In genomic region chr9:124496075-124496893, GRCh38 we compare ENCODE assay signal across 1 cellular context.
TF ChIP-seq lines count a peak whose summit lies in the region.

No MANE protein-coding gene starts in this region.

TF ChIP-seq in K562, 482 proteins besides CTCF, POLR2A, EP300 and RAD21:
- peak; percentile 68 for TF ChIP-seq MEIS2 (IDR thresholded peaks at IDR 0.05; ENCODE audit: partially characterized antibody)
- no peak for TF ChIP-seq CREB3 (tag; conservative IDR thresholded peaks at IDR 0.05; ENCODE audit: low read depth)
- peak; percentile 79 for TF ChIP-seq PKNOX1 (IDR thresholded peaks at IDR 0.05)
- no peak for TF ChIP-seq PBX2 (CRISPR knock-in tag; IDR thresholded peaks at IDR 0.05; ENCODE audit: low read depth)
- TF ChIP-seq PBX2 (tag; conservative IDR thresholded peaks at IDR 0.05; ENCODE audit: low read depth) = peak; percentile 50
- TF ChIP-seq CHCHD3 (CRISPR knock-in tag; IDR thresholded peaks at IDR 0.05) = no peak
- TF ChIP-seq GABPA (tag; conservative IDR thresholded peaks at IDR 0.05; ENCODE audit: low read depth) = no peak
- no peak for TF ChIP-seq BRCA1 (IDR thresholded peaks at IDR 0.05)
- TF ChIP-seq BRCA1 (CRISPR knock-in tag; IDR thresholded peaks at IDR 0.05) = no peak
- TF ChIP-seq ZNF785 (CRISPR knock-in tag; IDR thresholded peaks at IDR 0.05) = no peak
- no peak for TF ChIP-seq ZNF277 (CRISPR knock-in tag; IDR thresholded peaks at IDR 0.05; ENCODE audit: borderline replicate concordance)
- TF ChIP-seq MLLT1 (IDR thresholded peaks at IDR 0.05) = no peak
- TF ChIP-seq ID3 (CRISPR knock-in tag; IDR thresholded peaks at IDR 0.05) = no peak
- TF ChIP-seq ID3 (tag; IDR thresholded peaks at IDR 0.05) = no peak
